Comparison of ENCODE assay signal across 10 cellular contexts in the genomic region with DNA sequence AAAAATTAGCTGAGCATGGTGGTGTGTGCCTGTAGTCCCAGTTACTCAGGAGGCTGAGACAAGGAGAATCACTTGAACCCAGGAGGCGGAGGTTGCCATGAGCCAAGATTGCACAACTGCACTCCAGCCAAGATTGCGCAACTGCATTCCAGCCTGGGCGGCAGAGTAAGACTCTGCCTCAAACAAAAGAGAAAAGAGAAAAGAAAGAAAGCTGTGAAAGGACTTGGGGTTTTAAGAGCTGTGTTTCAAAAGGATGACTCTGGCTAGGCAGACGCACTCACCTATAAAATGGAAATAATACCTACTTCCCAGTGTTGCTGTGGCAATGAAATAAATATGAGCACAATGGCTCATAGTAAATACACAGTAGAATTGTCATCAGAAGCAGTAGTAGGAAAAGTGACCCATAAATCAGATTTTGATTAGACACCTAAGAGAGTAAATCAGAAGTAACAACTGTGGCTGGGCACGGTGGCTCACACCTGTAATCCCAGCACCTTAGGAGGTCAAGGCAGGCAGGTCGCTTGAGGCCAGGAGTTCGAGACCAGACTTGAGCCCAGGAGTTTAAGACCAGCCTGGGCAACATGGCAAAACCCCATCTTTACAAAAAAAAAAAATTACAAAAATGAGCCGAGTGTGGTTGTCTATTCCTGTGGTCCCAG. TPM values are rescaled to one million over a fixed set of nuclear protein-coding genes. Genes with fewer than 3 reads are reported as not detected.
DNase-seq lines count a peak whose midpoint lies in the region; ATAC-seq and TF ChIP-seq lines count a peak whose summit lies in the region.
"Had no signal": no experiment of that assay in that cellular context is flagged by ENCODE, and none has a peak within 500 bp of the region (broad histone marks: within the 10 kb centered on the region; RNA-seq: fewer than 3 reads in every experiment).

No MANE protein-coding gene starts in this region.

- H3K27me3 Mint-ChIP-seq in chondrocyte (ENCODE audit: low read depth): peaks cover 7% of the 10 kb centered on the region

- no peaks in the 10 kb centered on the region for H3K9me3 Mint-ChIP-seq in chondrocyte (ENCODE audit: low read depth)

- intact Hi-C loops in mucosa of descending colon (cut with DNase I, micrococcal nuclease): no loop called here

- peaks cover 9% of the 10 kb centered on the region for H3K4me1 Mint-ChIP-seq in chondrocyte (ENCODE audit: low read depth)

- H3K36me3 ChIP-seq in mucosa of descending colon (ENCODE audit: low read depth): no peaks in the 10 kb centered on the region
- H3K36me3 ChIP-seq: WERI-Rb-1 had no signal

- H3K4me3 ChIP-seq in mucosa of descending colon: no peak overlapping the region

- ATAC-seq in mucosa of descending colon: peak; percentile 81
- no peak for ATAC-seq in HG03196 (IDR thresholded peaks at IDR 0.05; ENCODE audit: unreplicated experiment)
- no peak for ATAC-seq in HG02642 (IDR thresholded peaks at IDR 0.05; ENCODE audit: poor library complexity, unreplicated experiment)

- H3K27ac Mint-ChIP-seq in chondrocyte (ENCODE audit: unreplicated experiment): peak overlapping the region; percentile 22

- DNase-seq in DMS153 treated with DMSO at 0.1 percent for 48 hours (lab: John Stamatoyannopoulos, UW; ENCODE audit: unreplicated experiment): peak; percentile 95
- DNase-seq in NCI-H2107 treated with DMSO at 0.1 percent for 48 hours (lab: John Stamatoyannopoulos, UW; ENCODE audit: unreplicated experiment): peak; percentile 86
- no peak for DNase-seq in chondrocyte (ENCODE audit: low spot score)
- DNase-seq in mucosa of descending colon: peak; percentile 53 to 69 (median 55)
- DNase-seq in caudate nucleus (lab: John Stamatoyannopoulos, UW): no peak
- no peak for DNase-seq in central memory CD4-positive, alpha-beta T cell
- DNase-seq: Karpas-422, WERI-Rb-1 had no signal

- H3K4me3 Mint-ChIP-seq in chondrocyte (ENCODE audit: unreplicated experiment): no peak overlapping the region

- peaks cover 4% of the 10 kb centered on the region for H3K4me1 ChIP-seq in mucosa of descending colon (ENCODE audit: low read depth)

- TF ChIP-seq CTCF in chondrocyte (IDR thresholded peaks at IDR 0.05): no peak
- TF ChIP-seq CTCF in mucosa of descending colon (IDR thresholded peaks at IDR 0.05): no peak

- no peak overlapping the region for H3K27ac ChIP-seq in caudate nucleus (ENCODE audit: low read depth, low read length)
- H3K27ac ChIP-seq: WERI-Rb-1 had no signal

- H3K36me3 Mint-ChIP-seq in chondrocyte (ENCODE audit: low read depth): no peaks in the 10 kb centered on the region

- no peaks in the 10 kb centered on the region for H3K9me3 ChIP-seq in mucosa of descending colon

RNA-seq across cellular contexts. Expression of a gene that starts 45.9 kb away (rescaled TPM):
- total RNA-seq in chondrocyte: 105 to 110 TPM (median 108 TPM) in 3 replicates
- total RNA-seq in mucosa of descending colon: 100 to 1,000 TPM; 116 to 135 (median 127) TPM

Comparison
In these comparisons a context has a peak if more than half of its experiments do, and no peak if none do; other contexts are left out.
1. DNase-seq: peak in DMS153 treated with DMSO at 0.1 percent for 48 hours (single experiment), NCI-H2107 treated with DMSO at 0.1 percent for 48 hours (single experiment) and mucosa of descending colon (3 of 3); none in chondrocyte (single experiment), caudate nucleus (0 of 61) and central memory CD4-positive, alpha-beta T cell (single experiment).